12 cellular contexts compared by ENCODE assay signal in genomic region chr7:128755816-128756476, GRCh38.
DNase-seq lines count a peak whose midpoint lies in the region; ATAC-seq and TF ChIP-seq lines count a peak whose summit lies in the region.
"Had no signal": no experiment of that assay in that cellular context is flagged by ENCODE, and none has a peak within 500 bp of the region (broad histone marks: within the 10 kb centered on the region; RNA-seq: fewer than 3 reads in every experiment).

No MANE protein-coding gene starts in this region.

- peak overlapping the region in 1 of 3 experiments; percentile 21 for H3K4me3 Mint-ChIP-seq in nephron
- H3K4me3 Mint-ChIP-seq: activated CD4-positive, alpha-beta T cell treated with anti-CD3 and anti-CD28 coated beads, Interleukin-2, amount 10 ng/mL, durations not matched to agents 24 days and 14 days; CD4-positive, alpha-beta T cell had no signal

- TF ChIP-seq CTCF in AG09319 (IDR thresholded peaks at IDR 0.05; ENCODE audit: low read depth, low read length) = no peak
- TF ChIP-seq CTCF in nephron (IDR thresholded peaks at IDR 0.05; ENCODE audit: unreplicated experiment in 3 of 3) = no peak

- H3K27me3 Mint-ChIP-seq in nephron (ENCODE audit: low read depth) = no peaks in the 10 kb centered on the region
- H3K27me3 Mint-ChIP-seq: activated CD4-positive, alpha-beta T cell treated with anti-CD3 and anti-CD28 coated beads, Interleukin-2, amount 10 ng/mL, durations not matched to agents 24 days and 14 days; CD4-positive, alpha-beta T cell had no signal

- H3K36me3 Mint-ChIP-seq in nephron (ENCODE audit: low read depth) = peaks cover 64% of the 10 kb centered on the region

- no peaks in the 10 kb centered on the region for H3K9me3 Mint-ChIP-seq in nephron
- H3K9me3 Mint-ChIP-seq: activated CD4-positive, alpha-beta T cell treated with anti-CD3 and anti-CD28 coated beads, Interleukin-2, amount 10 ng/mL, durations not matched to agents 24 days and 14 days; CD4-positive, alpha-beta T cell had no signal

- peak; percentile 79 for DNase-seq in AG09319 (ENCODE audit: extremely low read depth, low read depth)
- DNase-seq in NCI-H226 = peak; percentile 33
- DNase-seq in epidermal melanocyte (ENCODE audit: insufficient read length, low spot score) = peak; percentile 61
- DNase-seq in activated CD4-positive, CD25-positive, alpha-beta regulatory T cell (lab: John Stamatoyannopoulos, UW) = no peak
- no peak for DNase-seq in COR-L47 (lab: John Stamatoyannopoulos, UW)
- DNase-seq: activated CD4-positive, alpha-beta T cell treated with anti-CD3 and anti-CD28 coated beads, Interleukin-2, amount 10 ng/mL, durations not matched to agents 24 days and 14 days; adrenal gland; CD4-positive, alpha-beta T cell; ovary had no signal

- no peak for ATAC-seq in GM19023 (IDR thresholded peaks at IDR 0.05; ENCODE audit: unreplicated experiment)
- ATAC-seq in HG02852 (IDR thresholded peaks at IDR 0.05; ENCODE audit: unreplicated experiment) = no peak

- peak overlapping the region; percentile 21 to 69 (median 61) for H3K27ac Mint-ChIP-seq in nephron
- H3K27ac Mint-ChIP-seq: activated CD4-positive, alpha-beta T cell treated with anti-CD3 and anti-CD28 coated beads, Interleukin-2, amount 10 ng/mL, durations not matched to agents 24 days and 14 days; CD4-positive, alpha-beta T cell had no signal

- H3K4me1 Mint-ChIP-seq in nephron = peaks cover 34% of the 10 kb centered on the region

Comparison
In these comparisons a context has a peak if more than half of its experiments do, and no peak if none do; other contexts are left out.
1. DNase-seq: peak in AG09319 (single experiment), NCI-H226 (single experiment) and epidermal melanocyte (single experiment); none in activated CD4-positive, CD25-positive, alpha-beta regulatory T cell (0 of 4) and COR-L47 (single experiment).